In the genomic region with DNA sequence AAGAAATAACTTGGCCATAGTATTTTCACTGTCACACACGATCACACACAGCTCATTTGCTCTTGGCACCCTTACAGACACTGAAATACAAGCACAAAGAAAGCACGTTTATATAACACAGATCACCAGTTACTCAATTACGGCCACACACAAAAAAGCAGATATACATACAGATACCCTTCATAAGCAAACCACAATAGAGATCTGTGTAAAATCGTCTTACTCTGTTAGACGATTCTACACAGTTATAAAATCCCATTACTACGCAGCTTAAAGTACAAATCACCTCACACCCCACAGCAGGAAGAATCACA, we compare ENCODE assay signal across 9 cellular contexts. TPM values are rescaled to one million over a fixed set of nuclear protein-coding genes. Genes with fewer than 3 reads are reported as not detected.
A peak's percentile ranks its signal among the peaks of the same experiment; 100 is the strongest.
DNase-seq lines count a peak whose midpoint lies in the region; ATAC-seq, FAIRE-seq and TF ChIP-seq lines count a peak whose summit lies in the region.
"Had no signal": no experiment of that assay in that cellular context is flagged by ENCODE, and none has a peak within 500 bp of the region (broad histone marks: within the 10 kb centered on the region; RNA-seq: fewer than 3 reads in every experiment).

No MANE protein-coding gene starts in this region.

- WGBS in HepG2 (ENCODE audit: low lambda C conversion rate) = 0% methylated on average over 6 of the region's 6 CpGs
- WGBS in tibial nerve, 2 donors = 0 to 5% methylated on average over 6 of the region's 6 CpGs

- H3K27me3 ChIP-seq in AG04450 (ENCODE audit: control insufficient read depth, insufficient read depth, low read length) (no peaks in the 10 kb centered on the region), HepG2 (ENCODE audit: control insufficient read depth in 1 of 2, insufficient read depth in 2 of 2, low read length in 2 of 2) (no peaks in the 10 kb centered on the region; a peak in 1 of 5 replicates), tibial nerve (no peaks in the 10 kb centered on the region)

- peak overlapping the region; percentile 81 for H3K9ac ChIP-seq in HepG2 (ENCODE audit: insufficient read depth, low read depth, low read length)

- no peak for TF ChIP-seq RAD21 in HepG2 (CRISPR knock-in tag; IDR thresholded peaks at IDR 0.05)

- H3K4me2 ChIP-seq in HepG2 (ENCODE audit: low read depth, low read length) = peak overlapping the region; percentile 83

- H3K79me2 ChIP-seq in HepG2 (ENCODE audit: insufficient read depth, low read length) = peaks cover 8% of the 10 kb centered on the region

- CTCF ChIA-PET in AG04450 (lab: Charles Lee) = no interaction called here
- CTCF ChIA-PET in HepG2 (lab: Yijun Ruan, JAX; ENCODE audit: low intra/inter-chr PET ratio, low total read pairs) = no interaction called here

- TF ChIP-seq EP300 in HepG2 (IDR thresholded peaks at IDR 0.05; ENCODE audit: low read depth in 2 of 2, low read length in 2 of 2) = no peak
- no peak for TF ChIP-seq EP300 in HepG2 (CRISPR knock-in tag; IDR thresholded peaks at IDR 0.05; ENCODE audit: borderline replicate concordance)
- no peak for TF ChIP-seq EP300 in tibial nerve (IDR thresholded peaks at IDR 0.05)

- intact Hi-C loops in HepG2 (cut with micrococcal nuclease; ENCODE audit: unreplicated experiment) = loop anchor here (5.0 kb wide), 2 partner anchors 140 to 865 kb away; a partner anchor contains a TSS

- POLR2A ChIA-PET in AG04450 (lab: Yijun Ruan, JAX) = interaction anchor here (0.7 to 1.5 kb wide), 2 partner anchors 140 to 239 kb away, joined by 3 to 8 read pairs; a partner anchor contains a TSS
- POLR2A ChIA-PET in HepG2 (lab: Yijun Ruan, JAX) = interaction anchor here (1.1 to 1.8 kb wide), 8 partner anchors 140 to 863 kb away, joined by 3 to 17 read pairs (median 5); a partner anchor contains a TSS

- H3K4me3 ChIP-seq in AG04450 (ENCODE audit: low read depth, low read length) (peak overlapping the region; percentile 97), HepG2 (replicated peaks in 1 of 3; ENCODE audit: insufficient read depth in 1 of 3, low read depth in 2 of 3, low read length in 3 of 3) (peak overlapping the region; percentile 84 to 91 (median 87)), tibial nerve (peak overlapping the region; percentile 62 to 87 (median 78))

- ATAC-seq in HG03342 (IDR thresholded peaks at IDR 0.05; ENCODE audit: unreplicated experiment) = peak; percentile 5
- peak; percentile 5; the same call in 2 of the 3 replicates for ATAC-seq in HepG2
- ATAC-seq in HG03095 (IDR thresholded peaks at IDR 0.05; ENCODE audit: unreplicated experiment) = no peak
- no peak for ATAC-seq in activated CD4-positive, CD25-positive, alpha-beta regulatory T cell treated with anti-CD3 and anti-CD28 coated beads, Interleukin-2, amount 50 U/mL, for 24 hours
- ATAC-seq: HCT116 had no signal

- FAIRE-seq in HepG2 (lab: Jason Lieb, UNC) = no peak

- TF ChIP-seq CTCF in AG04450 (IDR thresholded peaks at IDR 0.05; ENCODE audit: low read depth, low read length) = no peak
- no peak for TF ChIP-seq CTCF in HepG2 (CRISPR knock-in tag; IDR thresholded peaks at IDR 0.05)
- no peak for TF ChIP-seq CTCF in tibial nerve (IDR thresholded peaks at IDR 0.05)

- in situ Hi-C loops in HepG2 (cut with HindIII; ENCODE audit: extremely low pct_ligation_motif_present, low pct_unique_long_range_greater_than_20kb) = no loop called here

- H3K9me3 ChIP-seq in AG04450 (ENCODE audit: control insufficient read depth, insufficient read depth, low read length) (peaks cover 12% of the 10 kb centered on the region), HepG2 (ENCODE audit: low read length) (peaks cover 25% of the 10 kb centered on the region), tibial nerve (peaks cover 0 to 31% (median 6%) of the 10 kb centered on the region in 4 donors)

- TF ChIP-seq POLR2A in HepG2 (IDR thresholded peaks at IDR 0.05; ENCODE audit: insufficient read depth in 1 of 2, low read depth in 2 of 2, low read length in 2 of 2) = no peak
- TF ChIP-seq POLR2A in tibial nerve (IDR thresholded peaks at IDR 0.05) = no peak

- TSS peak; percentile 91 for BruUV-seq in HepG2 (replicated peaks; lab: Mats Ljungman, UMichigan)

- H3K36me3 ChIP-seq in HepG2 (replicated peaks in 1 of 2; ENCODE audit: control insufficient read depth in 1 of 2, insufficient read depth in 2 of 2, low read length in 2 of 2) (no peaks in the 10 kb centered on the region), tibial nerve (peaks cover 0 to 34% (median 0%) of the 10 kb centered on the region in 3 donors)

- DNase-seq in AG04450 (ENCODE audit: low read depth, low spot score) = no peak
- peak; percentile 3 for DNase-seq in HepG2 (ENCODE audit: low spot score)
- DNase-seq in tibial nerve (ENCODE audit: low spot score in 2 of 2) = no peak
- no peak for DNase-seq in NCI-H187 treated with DMSO at 0.1 percent for 48 hours (lab: John Stamatoyannopoulos, UW)

- H3K4me1 ChIP-seq in HepG2 (ENCODE audit: insufficient read depth, low read length) = peaks cover 14% of the 10 kb centered on the region
- H3K4me1 ChIP-seq in tibial nerve = peaks cover 0 to 20% (median 9%) of the 10 kb centered on the region in 4 donors

- peak overlapping the region; percentile 65 for H2AFZ ChIP-seq in HepG2 (ENCODE audit: low read length)

- H3K27ac ChIP-seq in AG04450 (ENCODE audit: low read depth, low read length) = no peak overlapping the region
- peak overlapping the region; percentile 82 for H3K27ac ChIP-seq in angular gyrus (ENCODE audit: low read depth, low read length)
- peak overlapping the region; percentile 69 for H3K27ac ChIP-seq in HepG2 (ENCODE audit: extremely low read length, insufficient read depth, low read length)
- peak overlapping the region; percentile 77 to 89 (median 88) for H3K27ac ChIP-seq in tibial nerve

- H4K20me1 ChIP-seq in HepG2 (ENCODE audit: insufficient read depth, low read length) = no peaks in the 10 kb centered on the region

RNA-seq across cellular contexts. Expression of a gene that starts 0.7 kb away (rescaled TPM):
- polyA plus RNA-seq in AG04450 (2011; rRNA removed) = 4.2 and 5.9 TPM in 2 replicates
- polyA minus RNA-seq in AG04450 (2011; rRNA and poly(A)+ RNA removed) = 5.2 and 10.1 TPM in 2 replicates
- 6.6 and 11.1 TPM in 2 replicates for total RNA-seq in HepG2 (2016; rRNA removed; fragmentation: Illumina TruSeq; extraction: Trizol)
- total RNA-seq in HepG2 (2016; cell fraction: cytosol; rRNA removed; fragmentation: Illumina TruSeq; extraction: Trizol; ENCODE audit: low read depth) = 3.0 and 3.8 TPM in 2 replicates
- 7.2 and 10.8 TPM in 2 replicates for total RNA-seq in HepG2 (2016; cell fraction: insoluble cytoplasmic fraction; rRNA removed; fragmentation: Illumina TruSeq; extraction: Trizol)
- total RNA-seq in HepG2 (2016; cell fraction: membrane; rRNA removed; fragmentation: Illumina TruSeq; extraction: Trizol) = 4.6 and 4.9 TPM in 2 replicates
- 6.0 and 6.7 TPM in 2 replicates for total RNA-seq in HepG2 (2016; cell fraction: nucleus; rRNA removed; fragmentation: Illumina TruSeq; extraction: Trizol)
- polyA plus RNA-seq in HepG2 (2011; rRNA removed) = 1.4 and 2.5 TPM in 2 replicates
- 0.72 and 1.6 TPM in 2 replicates for polyA plus RNA-seq in HepG2 (2011; cell fraction: cytosol; rRNA removed)
- polyA plus RNA-seq in HepG2 (2011; cell fraction: nucleus; rRNA removed) = 0.40 and 1.8 TPM in 2 replicates
- polyA plus RNA-seq in HepG2 (2012) = 3.2 and 3.4 TPM in 2 replicates
- polyA plus RNA-seq in HepG2 (2016; cell fraction: cytosol; fragmentation: Illumina TruSeq; extraction: Trizol; ENCODE audit: low read depth) = 0.36 and 1.2 TPM in 2 replicates
- 6.1 and 6.3 TPM in 2 replicates for polyA plus RNA-seq in HepG2 (2016; cell fraction: insoluble cytoplasmic fraction; fragmentation: Illumina TruSeq; extraction: Trizol; ENCODE audit: low read depth)
- polyA plus RNA-seq in HepG2 (2016; cell fraction: membrane; fragmentation: Illumina TruSeq; extraction: Trizol; ENCODE audit: low read depth) = 0.83 and 1.9 TPM in 2 replicates
- 3.7 and 3.9 TPM in 2 replicates for polyA plus RNA-seq in HepG2 (2016; cell fraction: nucleus; fragmentation: Illumina TruSeq; extraction: Trizol; ENCODE audit: insufficient read depth, low read depth)
- 1.4 and 8.7 TPM in 2 replicates for polyA minus RNA-seq in HepG2 (2011; rRNA and poly(A)+ RNA removed; ENCODE audit: low replicate concordance)
- polyA minus RNA-seq in HepG2 (2011; cell fraction: cytosol; rRNA and poly(A)+ RNA removed) = 1.6 and 4.6 TPM in 2 replicates
- polyA minus RNA-seq in HepG2 (2011; cell fraction: nucleus; rRNA and poly(A)+ RNA removed) = 5.5 and 6.6 TPM in 2 replicates
- total RNA-seq in tibial nerve = 10 to 100 TPM in 2 of 4 donors, 1 to 10 TPM in 2; 8.7 to 13.5 (median 10.5) TPM

Comparison
In these comparisons a context has a peak if more than half of its experiments do, and no peak if none do; other contexts are left out.
1. ATAC-seq: peak in HG03342 (single experiment) and HepG2 (single experiment); none in HG03095 (single experiment) and activated CD4-positive, CD25-positive, alpha-beta regulatory T cell treated with anti-CD3 and anti-CD28 coated beads, Interleukin-2, amount 50 U/mL, for 24 hours (0 of 2).
2. Peak in every context shown above with its lines, with median percentiles within 50 percentile points of each other: H3K4me3 ChIP-seq.